1 cellular context compared by ENCODE assay signal in the genomic region with DNA sequence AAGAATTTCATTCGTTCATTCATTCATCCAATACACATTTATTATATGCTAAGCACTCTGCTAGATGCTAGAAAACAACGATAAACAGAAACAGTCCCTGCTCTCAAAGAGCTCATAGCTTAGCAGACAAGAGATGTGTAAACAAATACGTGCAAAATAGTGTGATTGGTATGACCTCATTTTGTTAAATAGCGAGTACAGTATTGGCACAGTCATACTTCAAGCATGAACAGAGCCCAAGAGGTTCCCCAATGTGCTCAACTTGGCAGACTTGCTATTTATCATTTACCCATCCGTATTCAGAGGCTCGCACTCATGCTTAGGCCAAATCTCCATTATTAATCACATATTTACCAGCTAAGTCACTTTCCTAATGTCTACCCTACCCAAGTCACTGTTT. TPM values are rescaled to one million over a fixed set of nuclear protein-coding genes. Genes with fewer than 3 reads are reported as not detected.
"Had no signal": no experiment of that assay in that cellular context is flagged by ENCODE, and none has a peak within 500 bp of the region (broad histone marks: within the 10 kb centered on the region; RNA-seq: fewer than 3 reads in every experiment).

No MANE protein-coding gene starts in this region.

RNA-seq across cellular contexts. Expression of gene FAM72D, which starts 24.2 kb away (rescaled TPM):
- total RNA-seq: Right ventricle myocardium inferior had no signal
